In genomic region chr7:157977717-157978470, GRCh38 we compare ENCODE assay signal across 1 cellular context.
TF ChIP-seq lines count a peak whose summit lies in the region.

No MANE protein-coding gene starts in this region.

TF ChIP-seq in H1, 55 proteins besides CTCF, POLR2A, EP300 and RAD21:
- TF ChIP-seq TAF7 (optimal IDR thresholded peaks at IDR 0.05; ENCODE audit: borderline replicate concordance, low read depth, low read length) (no peak), CBX8 (IDR thresholded peaks at IDR 0.05; ENCODE audit: borderline replicate concordance, low read depth, low read length) (no peak), SP2 (IDR thresholded peaks at IDR 0.05; ENCODE audit: low read length) (no peak), JUND (IDR thresholded peaks at IDR 0.05; ENCODE audit: low read length) (no peak), HDAC2 (IDR thresholded peaks at IDR 0.05; ENCODE audit: borderline replicate concordance in 1 of 2, low read depth in 2 of 2, low read length in 2 of 2) (no peak), CREB1 (IDR thresholded peaks at IDR 0.05) (no peak), CBX5 (IDR thresholded peaks at IDR 0.05; ENCODE audit: low read depth, low read length) (no peak), GABPA (IDR thresholded peaks at IDR 0.05; ENCODE audit: borderline replicate concordance, insufficient read depth, low read length) (no peak), KDM4A (IDR thresholded peaks at IDR 0.05; ENCODE audit: low read depth, low read length, severe bottlenecking) (no peak), KDM1A (IDR thresholded peaks at IDR 0.05; ENCODE audit: borderline replicate concordance, low read length) (no peak), SRF (IDR thresholded peaks at IDR 0.05; ENCODE audit: low read depth, low read length) (no peak), PHF8 (conservative IDR thresholded peaks at IDR 0.05; ENCODE audit: low read depth, low read length) (no peak), CHD1 (IDR thresholded peaks at IDR 0.05; ENCODE audit: low read depth, low read length) (no peak), RBBP5 (IDR thresholded peaks at IDR 0.05; ENCODE audit: borderline replicate concordance, low read depth, low read length) (no peak), BACH1 (IDR thresholded peaks at IDR 0.05; ENCODE audit: low read length) (no peak), TCF12 (IDR thresholded peaks at IDR 0.05; ENCODE audit: low read depth, low read length) (no peak), MAFK (IDR thresholded peaks at IDR 0.05; ENCODE audit: low read depth, low read length) (no peak), SP1 (IDR thresholded peaks at IDR 0.05; ENCODE audit: low read depth, low read length) (no peak), POU5F1 (IDR thresholded peaks at IDR 0.05; ENCODE audit: low read depth, low read length) (no peak)
